Comparison of ENCODE assay signal across 13 cellular contexts in genomic region chr3:126836220-126836860, GRCh38.
"Had no signal": no experiment of that assay in that cellular context is flagged by ENCODE, and none has a peak within 500 bp of the region (broad histone marks: within the 10 kb centered on the region; RNA-seq: fewer than 3 reads in every experiment).

No MANE protein-coding gene starts in this region.

- H3K79me2 ChIP-seq: hepatocyte had no signal

- DNase-seq: activated B cell treated with CpG ODN at 0.5 μM for 24 hours; activated CD4-positive, alpha-beta T cell treated with anti-CD3 and anti-CD28 coated beads for 48 hours; central memory CD4-positive, alpha-beta T cell; erythroblast; naive B cell; stimulated activated CD4-positive, alpha-beta T cell treated with anti-CD3 and anti-CD28 coated beads, Interleukin-2, amount 100 ng/mL, for 48 hours; stimulated activated naive B cell treated with anti-CD40 and anti-IgM and Interleukin-4, amounts not matched to agents 10 μg/mL and 1 μg/mL and 100 μg/mL, for 72 hours; T-helper 17 cell; transverse colon had no signal

- H3K9me3 ChIP-seq: transverse colon had no signal

- H3K27me3 ChIP-seq: hepatocyte, neural progenitor cell, transverse colon had no signal

- H3K4me2 ChIP-seq: hepatocyte, neural progenitor cell had no signal

- H3K4me1 ChIP-seq: transverse colon had no signal

- H2AFZ ChIP-seq: hepatocyte, neural progenitor cell, parathyroid adenoma had no signal

- H3K4me3 ChIP-seq: hepatocyte, neural progenitor cell, transverse colon had no signal

- H3K9ac ChIP-seq: neural progenitor cell, parathyroid adenoma had no signal

- ATAC-seq: left lobe of liver; stimulated activated naive B cell treated with anti-CD40 and anti-IgM and Interleukin-4, amounts not matched to agents 10 μg/mL and 1 μg/mL and 100 μg/mL, for 72 hours; T-helper 17 cell had no signal

- H3K27ac ChIP-seq: hepatocyte, parathyroid adenoma, transverse colon had no signal

- H3K36me3 ChIP-seq: neural progenitor cell, transverse colon had no signal
